In genomic region chr17:28380572-28380907, GRCh38 we compare ENCODE assay signal across 1 cellular context.
A peak's percentile ranks its signal among the peaks of the same experiment; 100 is the strongest.
TF ChIP-seq lines count a peak whose summit lies in the region.

No MANE protein-coding gene starts in this region.

TF ChIP-seq in endothelial cell of umbilical vein, 7 proteins besides CTCF, POLR2A, EP300 and RAD21:
- peak; percentile 1 for TF ChIP-seq GATA2 (IDR thresholded peaks at IDR 0.05; ENCODE audit: insufficient read depth, insufficient read length, low read depth, low read length)
- TF ChIP-seq MAX (IDR thresholded peaks at IDR 0.05; ENCODE audit: insufficient read depth, insufficient read length): no peak
TF ChIP-seq in endothelial cell of umbilical vein: peak in this region for 1.
